In genomic region chr3:120448707-120449650, GRCh38 we compare ENCODE assay signal across 9 cellular contexts. TPM values are rescaled to one million over a fixed set of nuclear protein-coding genes. Genes with fewer than 3 reads are reported as not detected.
DNase-seq lines count a peak whose midpoint lies in the region; ATAC-seq and TF ChIP-seq lines count a peak whose summit lies in the region.
"Had no signal": no experiment of that assay in that cellular context is flagged by ENCODE, and none has a peak within 500 bp of the region (broad histone marks: within the 10 kb centered on the region; RNA-seq: fewer than 3 reads in every experiment).

No MANE protein-coding gene starts in this region.

- 41 to 46% (median 41%) methylated on average over 8 of the region's 8 CpGs for WGBS in ovary, 3 donors

- H3K27me3 Mint-ChIP-seq in Calu3 (ENCODE audit: unreplicated experiment) (no peaks in the 10 kb centered on the region), T-cell (peaks cover 48 to 56% of the 10 kb centered on the region in 2 donors)

- intact Hi-C loops in Calu3 (cut with micrococcal nuclease; ENCODE audit: unreplicated experiment) (no loop called here), ovary (cut with DNase I) (loop anchor here in 1 of 4 donors (5.0 kb wide), 1 partner anchor 153 kb away; no protein-coding TSS in a partner anchor)

- peaks cover 8% of the 10 kb centered on the region for H3K4me1 Mint-ChIP-seq in Calu3 (ENCODE audit: low read depth, unreplicated experiment)
- H3K4me1 Mint-ChIP-seq in T-cell = peaks cover 8 to 18% (median 9%) of the 10 kb centered on the region in 3 donors

- POLR2A ChIA-PET in T-cell (lab: Charles Lee) = no interaction called here

- TF ChIP-seq CTCF in Calu3 (IDR thresholded peaks at IDR 0.05; ENCODE audit: unreplicated experiment) (no peak), ovary (IDR thresholded peaks at IDR 0.05) (no peak)

- no peak for TF ChIP-seq POLR2A in ovary (IDR thresholded peaks at IDR 0.05)

- H3K9me3 Mint-ChIP-seq in Calu3 (ENCODE audit: low read depth, unreplicated experiment) = no peaks in the 10 kb centered on the region
- H3K9me3 Mint-ChIP-seq in T-cell = peaks cover 0 to 3% (median 2%) of the 10 kb centered on the region in 3 donors

- peaks cover 16% of the 10 kb centered on the region for H3K4me1 ChIP-seq in ovary (ENCODE audit: insufficient read depth)

- H3K27ac Mint-ChIP-seq in Calu3 (ENCODE audit: unreplicated experiment) (no peak overlapping the region), T-cell (no peak overlapping the region)

- H3K27ac ChIP-seq in ovary = no peak overlapping the region

- H3K4me3 ChIP-seq in ovary = peak overlapping the region; percentile 89

- no TSS peak for BruUV-seq in Calu3 (replicated peaks; lab: Mats Ljungman, UMichigan)

- no peaks in the 10 kb centered on the region for H3K9me3 ChIP-seq in ovary

- TF ChIP-seq EP300 in ovary (IDR thresholded peaks at IDR 0.05) = no peak

- DNase-seq in Calu3 (no peak), T-cell (no peak), glomerular visceral epithelial cell (ENCODE audit: extremely low spot score) (peak; percentile 81), ovary (no peak), mesenteric fat pad (ENCODE audit: low spot score) (no peak), DMS 273 (lab: John Stamatoyannopoulos, UW; ENCODE audit: unreplicated experiment) (no peak), SHP77 (lab: John Stamatoyannopoulos, UW) (no peak)
- DNase-seq in effector CD4-positive, alpha-beta T cell = no peak
- DNase-seq: activated CD4-positive, alpha-beta T cell treated with anti-CD3 and anti-CD28 coated beads for 48 hours had no signal

- peaks cover 18% of the 10 kb centered on the region for H3K36me3 Mint-ChIP-seq in Calu3 (ENCODE audit: insufficient read depth, unreplicated experiment)
- no peaks in the 10 kb centered on the region for H3K36me3 Mint-ChIP-seq in T-cell

- CTCF ChIA-PET in Calu3 (lab: Charles Lee) = interaction anchor here (0.9 kb wide), 1 partner anchor 15 kb away, joined by 4 read pairs; no protein-coding TSS in a partner anchor
- CTCF ChIA-PET in T-cell (lab: Charles Lee) = no interaction called here

- no peaks in the 10 kb centered on the region for H3K36me3 ChIP-seq in ovary

- no peaks in the 10 kb centered on the region for H3K27me3 ChIP-seq in ovary

- peak overlapping the region; percentile 82 for H3K4me3 Mint-ChIP-seq in Calu3 (ENCODE audit: low read depth, unreplicated experiment)
- peak overlapping the region in 2 of 3 donors; percentile 49 to 76 for H3K4me3 Mint-ChIP-seq in T-cell

- no peak for ATAC-seq in T-cell (replicated peaks in 1 of 4)

RNA-seq across cellular contexts. Expression of gene FSTL1, which starts 1.8 kb away (rescaled TPM):
- total RNA-seq in Calu3 (2022) = 10.0 and 18.5 TPM in 2 replicates
- total RNA-seq in T-cell = 1 to 10 TPM in 3 of 5 donors, under 1 TPM in 2; 0.76 to 5.1 (median 1.5) TPM
- 100 to 1,000 TPM in 5 of 7 donors, 10 to 100 TPM in 2; 98.0 to 296 (median 204) TPM for total RNA-seq in ovary
- 100 to 1,000 TPM; 104 to 357 TPM for polyA plus RNA-seq in ovary
- total RNA-seq in mesenteric fat pad = 1,301 TPM
